In genomic region chr19:54137114-54137912, GRCh38 we compare ENCODE assay signal across 8 cellular contexts. TPM values are rescaled to one million over a fixed set of nuclear protein-coding genes. Genes with fewer than 3 reads are reported as not detected.
DNase-seq lines count a peak whose midpoint lies in the region; ATAC-seq and TF ChIP-seq lines count a peak whose summit lies in the region.

Gene CNOT3 (plus strand): TSS chr19:54137762. CDS start chr19:54142979, 5,217 bp downstream.

- no peaks in the 10 kb centered on the region for H3K27me3 ChIP-seq in left lung

- intact Hi-C loops in CD14-positive monocyte (cut with micrococcal nuclease), result loop anchor here (1.0 to 2.0 kb wide), 3 partner anchors 21 to 35 kb away; partner anchors contain the start of genes LENG1 (in 2 of the 2) and NDUFA3 (in 1 of the 2)
- intact Hi-C loops in left lung (cut with DNase I), result no loop called here

- ATAC-seq in GM19397 (IDR thresholded peaks at IDR 0.05; ENCODE audit: unreplicated experiment) (peak; percentile 73), HG03571 (IDR thresholded peaks at IDR 0.05; ENCODE audit: unreplicated experiment) (peak; percentile 68), left lung (peak; percentile 89)

- peaks cover 17 to 52% of the 10 kb centered on the region in 2 donors for H3K4me1 ChIP-seq in left lung

- H3K4me3 Mint-ChIP-seq in CD14-positive monocyte, result peak within 1 kb of the TSS; percentile 82 to 93

- H3K36me3 Mint-ChIP-seq in CD14-positive monocyte, result peaks cover 13 to 31% of the 10 kb centered on the region in 2 donors

- peaks cover 0 to 17% of the 10 kb centered on the region in 2 donors for H3K36me3 ChIP-seq in left lung

- peaks cover 38% of the 10 kb centered on the region for H3K4me1 Mint-ChIP-seq in CD14-positive monocyte

- TF ChIP-seq CTCF in CD14-positive monocyte (IDR thresholded peaks at IDR 0.05) (no peak), left lung (IDR thresholded peaks at IDR 0.05) (no peak)

- DNase-seq in CD14-positive monocyte (ENCODE audit: low spot score), result peak; percentile 100
- peak; percentile 100 for DNase-seq in NCI-H82 (lab: John Stamatoyannopoulos, UW)
- DNase-seq in activated CD4-positive, alpha-beta T cell treated with anti-CD3 and anti-CD28 coated beads, Interleukin-2, amount 50 U/mL, for 48 hours, result peak; percentile 98 to 99
- peak; percentile 100 for DNase-seq in dermis blood vessel endothelial cell
- DNase-seq in left lung, result peak; percentile 98 to 100
- peak; percentile 94 to 95 for DNase-seq in stimulated activated CD4-positive, alpha-beta T cell treated with anti-CD3 and anti-CD28 coated beads, Interleukin-2, amount 100 ng/mL, for 48 hours

- H3K27ac Mint-ChIP-seq in CD14-positive monocyte, result peak within 1 kb of the TSS; percentile 82 to 95 (median 94)

- peak within 1 kb of the TSS; percentile 94 to 99 for H3K4me3 ChIP-seq in left lung

- peak within 1 kb of the TSS; percentile 86 to 92 for H3K27ac ChIP-seq in left lung

- no peaks in the 10 kb centered on the region for H3K9me3 ChIP-seq in left lung

- H3K9me3 Mint-ChIP-seq in CD14-positive monocyte, result peaks cover 0 to 2% (median 0%) of the 10 kb centered on the region in 7 donors

- H3K27me3 Mint-ChIP-seq in CD14-positive monocyte (ENCODE audit: low read depth in 3 of 3), result peaks cover 2 to 12% (median 2%) of the 10 kb centered on the region in 3 donors

RNA-seq across cellular contexts. Expression of gene CNOT3, which starts in this region (rescaled TPM):
- polyA plus RNA-seq in CD14-positive monocyte, result 1 to 10 TPM; 3.0 to 4.2 TPM
- total RNA-seq in dermis blood vessel endothelial cell (13.3 and 28.4 TPM in 2 replicates), left lung (10 to 100 TPM; 35.2 to 46.0 TPM)

Comparison
In these comparisons a context has a peak if more than half of its experiments do, and no peak if none do; other contexts are left out.
1. Peak in every context shown above with its lines: DNase-seq, ATAC-seq, H3K4me3 ChIP-seq and H3K27ac ChIP-seq.
2. intact Hi-C loops: an anchor here in CD14-positive monocyte (1.0 to 2.0 kb wide); none called in left lung.